ENCODE assay signal across 9 cellular contexts in the genomic region with DNA sequence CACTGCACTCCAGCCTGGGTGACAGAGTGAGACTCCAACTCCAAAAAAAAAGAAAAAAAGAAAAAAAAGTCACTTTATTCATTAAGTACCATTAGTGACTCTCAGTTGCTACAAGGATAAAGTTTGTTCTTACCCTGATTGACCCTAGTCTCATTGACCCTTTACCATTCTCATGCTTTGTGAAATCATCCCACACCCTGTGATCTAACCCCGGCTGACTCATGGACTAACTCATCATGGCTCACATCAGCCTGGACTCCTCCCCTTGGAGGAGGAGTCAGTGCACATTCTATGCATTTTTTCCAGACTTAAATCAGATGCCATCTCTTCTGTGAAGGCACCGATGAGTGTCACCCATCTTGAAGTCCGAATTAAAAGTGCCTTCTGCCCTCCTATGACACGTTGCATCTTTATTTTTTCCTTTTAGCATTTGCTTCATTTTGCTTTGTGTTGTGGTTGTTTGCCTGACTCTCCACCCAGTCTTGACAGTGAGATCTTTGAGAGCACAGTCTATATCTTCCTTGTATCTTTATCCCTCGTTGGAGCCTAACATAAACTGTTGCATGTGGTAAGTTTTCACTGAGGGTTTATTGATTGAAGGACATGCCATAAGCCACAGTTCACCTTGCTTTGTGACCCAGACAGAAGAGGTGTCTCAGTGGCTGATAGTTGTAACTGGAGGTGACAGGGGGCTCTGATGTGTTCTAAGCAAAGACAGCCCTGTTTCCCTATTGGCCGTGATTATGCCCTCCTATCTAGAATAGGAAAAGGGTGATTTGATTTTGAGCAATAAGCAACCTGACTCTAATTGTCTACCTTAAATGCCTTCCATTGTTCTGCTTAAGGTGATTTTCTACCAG.
A peak's percentile ranks its signal among the peaks of the same experiment; 100 is the strongest.
DNase-seq lines count a peak whose midpoint lies in the region; ATAC-seq, FAIRE-seq and TF ChIP-seq lines count a peak whose summit lies in the region.
"Had no signal": no experiment of that assay in that cellular context is flagged by ENCODE, and none has a peak within 500 bp of the region (broad histone marks: within the 10 kb centered on the region; RNA-seq: fewer than 3 reads in every experiment).

No MANE protein-coding gene starts in this region.

- no peak for TF ChIP-seq EP300 in gastroesophageal sphincter (IDR thresholded peaks at IDR 0.05)

- ATAC-seq in gastroesophageal sphincter, result peak; percentile 58

- H3K27ac ChIP-seq in gastroesophageal sphincter, result no peak overlapping the region
- H3K27ac ChIP-seq: 22Rv1 had no signal

- 64 to 76% methylated on average over 5 of the region's 6 CpGs for WGBS in gastroesophageal sphincter (ENCODE audit: low coverage in 1 of 2), 2 donors

- no peak for TF ChIP-seq POLR2A in gastroesophageal sphincter (IDR thresholded peaks at IDR 0.05)
- no peak for TF ChIP-seq POLR2A in GM12891 (IDR thresholded peaks at IDR 0.05; ENCODE audit: low read depth, low read length)

- H3K27me3 ChIP-seq in gastroesophageal sphincter, result no peaks in the 10 kb centered on the region

- no peak for TF ChIP-seq CTCF in gastroesophageal sphincter (IDR thresholded peaks at IDR 0.05)

- in situ Hi-C loops in KBM-7 (cut with MboI; ENCODE audit: low pct_unique_long_range_greater_than_20kb, low sequenced_read_pairs), result no loop called here

- H3K4me1 ChIP-seq in gastroesophageal sphincter, result peaks cover 0 to 5% (median 0%) of the 10 kb centered on the region in 3 donors

- H3K36me3 ChIP-seq in gastroesophageal sphincter, result no peaks in the 10 kb centered on the region

- H3K4me3 ChIP-seq in gastroesophageal sphincter, result no peak overlapping the region

- no peaks in the 10 kb centered on the region for H3K9me3 ChIP-seq in gastroesophageal sphincter

- no peak for FAIRE-seq in GM12891 (lab: Jason Lieb, UNC)

- DNase-seq in DMS53 (lab: John Stamatoyannopoulos, UW), result peak; percentile 48
- DNase-seq in DMS53 treated with DMSO at 0.1 percent for 48 hours (lab: John Stamatoyannopoulos, UW; ENCODE audit: unreplicated experiment), result no peak
- DNase-seq in KBM-7, result peak; percentile 56
- peak; percentile 54 to 69 for DNase-seq in activated CD4-positive, alpha-beta T cell treated with anti-CD3 and anti-CD28 coated beads, Interleukin-2, amount 50 U/mL, for 48 hours
- DNase-seq in stimulated activated CD4-positive, alpha-beta T cell treated with anti-CD3 and anti-CD28 coated beads, Interleukin-1b, Interleukin-23, amount 100 ng/mL, for 24 hours (ENCODE audit: low read depth in 4 of 4, low spot score in 1 of 4), result peak; percentile 18 to 52 (median 35)
- no peak for DNase-seq in GM12891 (ENCODE audit: insufficient read length, low spot score)
- no peak for DNase-seq in central memory CD4-positive, alpha-beta T cell

TF ChIP-seq in GM12891, 5 proteins besides CTCF, POLR2A, EP300 and RAD21:
- TF ChIP-seq POLR2AphosphoS5 (IDR thresholded peaks at IDR 0.05; ENCODE audit: low read depth, low read length) (no peak), TAF1 (IDR thresholded peaks at IDR 0.05; ENCODE audit: low read depth, low read length) (no peak), SPI1 (IDR thresholded peaks at IDR 0.05; ENCODE audit: low read depth, low read length) (no peak), POU2F2 (IDR thresholded peaks at IDR 0.05; ENCODE audit: low read depth, low read length) (no peak), PAX5 (IDR thresholded peaks at IDR 0.05; ENCODE audit: insufficient read depth, low read length, severe bottlenecking) (no peak)

Comparison
In these comparisons a context has a peak if more than half of its experiments do, and no peak if none do; other contexts are left out.
1. DNase-seq: peak in DMS53 (single experiment), KBM-7 (single experiment), activated CD4-positive, alpha-beta T cell treated with anti-CD3 and anti-CD28 coated beads, Interleukin-2, amount 50 U/mL, for 48 hours (2 of 2) and stimulated activated CD4-positive, alpha-beta T cell treated with anti-CD3 and anti-CD28 coated beads, Interleukin-1b, Interleukin-23, amount 100 ng/mL, for 24 hours (4 of 4); none in DMS53 treated with DMSO at 0.1 percent for 48 hours (single experiment), GM12891 (single experiment) and central memory CD4-positive, alpha-beta T cell (single experiment).